In genomic region chr7:125563964-125564529, GRCh38 we compare ENCODE assay signal across 19 cellular contexts.
DNase-seq lines count a peak whose midpoint lies in the region; ATAC-seq and TF ChIP-seq lines count a peak whose summit lies in the region.
"Had no signal": no experiment of that assay in that cellular context is flagged by ENCODE, and none has a peak within 500 bp of the region (broad histone marks: within the 10 kb centered on the region; RNA-seq: fewer than 3 reads in every experiment).

No MANE protein-coding gene starts in this region.

- no peaks in the 10 kb centered on the region for H3K9me3 ChIP-seq in hepatocyte (ENCODE audit: low read depth)

- H3K27me3 ChIP-seq in hepatocyte = no peaks in the 10 kb centered on the region

- no peak overlapping the region for H3K4me2 ChIP-seq in hepatocyte

- H3K9me2 ChIP-seq in hepatocyte (replicated peaks; ENCODE audit: insufficient read depth) = no peaks in the 10 kb centered on the region

- no peaks in the 10 kb centered on the region for H3K36me3 ChIP-seq in hepatocyte (replicated peaks; ENCODE audit: insufficient read depth, low read depth)

- no peaks in the 10 kb centered on the region for H4K20me1 ChIP-seq in hepatocyte (ENCODE audit: insufficient read depth, poor library complexity, severe bottlenecking)

- no peaks in the 10 kb centered on the region for H3K79me2 ChIP-seq in hepatocyte

- peak; percentile 4 for DNase-seq in ELR (ENCODE audit: low read depth)
- peak; percentile 53 for DNase-seq in NCI-H2171 (lab: John Stamatoyannopoulos, UW)
- DNase-seq in RPMI8226 = peak; percentile 69
- peak; percentile 6 for DNase-seq in iPS-NIHi11 (ENCODE audit: low spot score)
- DNase-seq in DMS79 (lab: John Stamatoyannopoulos, UW) = no peak
- no peak for DNase-seq in hepatocyte (ENCODE audit: low spot score)
- DNase-seq: activated CD4-positive, alpha-beta T cell treated with anti-CD3 and anti-CD28 coated beads for 4 hours; activated CD8-positive, alpha-beta memory T cell treated with anti-CD3 and anti-CD28 coated beads, Interleukin-2, amount 50 U/mL, for 4 hours; activated gamma-delta T cell; Calu3; central memory CD4-positive, alpha-beta T cell; effector CD4-positive, alpha-beta T cell; hippocampal formation; left cardiac atrium; NCI-H1694 treated with DMSO at 0.1 percent for 48 hours; T-helper 9 cell had no signal

- H3K27ac ChIP-seq in hepatocyte = no peak overlapping the region

- no peak for TF ChIP-seq CTCF in hepatocyte (IDR thresholded peaks at IDR 0.05; ENCODE audit: poor library complexity)

- 81% methylated on average over 12 of the region's 12 CpGs for WGBS in hepatocyte (ENCODE audit: low lambda C conversion rate, missing lambda C conversion rate)

- no peak overlapping the region for H3K4me3 ChIP-seq in hepatocyte

- ATAC-seq in GM21390 (IDR thresholded peaks at IDR 0.05; ENCODE audit: unreplicated experiment) (no peak), HG03196 (IDR thresholded peaks at IDR 0.05; ENCODE audit: unreplicated experiment) (no peak)
- ATAC-seq: left cardiac atrium; stimulated activated effector memory CD8-positive, alpha-beta T cell treated with anti-CD3 and anti-CD28 coated beads, Interleukin-12 subunit alpha, Interleukin-12 subunit beta, amount 100 ng/mL, for 72 hours had no signal

- H2AFZ ChIP-seq in hepatocyte = no peak overlapping the region

- H3K4me1 ChIP-seq in hepatocyte (ENCODE audit: insufficient read depth) = no peaks in the 10 kb centered on the region

Comparison
In these comparisons a context has a peak if more than half of its experiments do, and no peak if none do; other contexts are left out.
1. DNase-seq: peak in ELR (single experiment), NCI-H2171 (single experiment), RPMI8226 (single experiment) and iPS-NIHi11 (single experiment); none in DMS79 (single experiment) and hepatocyte (single experiment).